In genomic region chr11:27623945-27624523, GRCh38 we compare ENCODE assay signal across 1 cellular context.
TF ChIP-seq lines count a peak whose summit lies in the region.

No MANE protein-coding gene starts in this region.

TF ChIP-seq in WTC11, 78 proteins besides CTCF, POLR2A, EP300 and RAD21 (continued from another document):
- TF ChIP-seq NFE2L1 (CRISPR knock-in tag; IDR thresholded peaks at IDR 0.05) (0 out of 2 replicates have a peak, but pooled peaks have one; percentile 55), ESRRA (CRISPR knock-in tag; IDR thresholded peaks at IDR 0.05; ENCODE audit: borderline replicate concordance) (no peak), ETV6 (CRISPR knock-in tag; IDR thresholded peaks at IDR 0.05) (peak; percentile 64; the same call in 1 of the 2 replicates)
